17 cellular contexts compared by ENCODE assay signal in genomic region chr5:124580512-124580911, GRCh38.
"Had no signal": no experiment of that assay in that cellular context is flagged by ENCODE, and none has a peak within 500 bp of the region (broad histone marks: within the 10 kb centered on the region; RNA-seq: fewer than 3 reads in every experiment).

No MANE protein-coding gene starts in this region.

- ATAC-seq: activated naive CD8-positive, alpha-beta T cell treated with anti-CD3 and anti-CD28 coated beads, Interleukin-2, amount 50 U/mL, for 24 hours; activated T-helper 17 cell treated with anti-CD3 and anti-CD28 coated beads, Interleukin-2, amount 50 U/mL, for 72 hours; foreskin keratinocyte; left cardiac atrium; lower lobe of right lung; naive thymus-derived CD4-positive, alpha-beta T cell; stimulated activated memory B cell treated with anti-CD40 and anti-IgM and Interleukin-4, amounts not matched to agents 10 μg/mL and 1 μg/mL and 100 μg/mL, for 72 hours had no signal

- H3K4me3 ChIP-seq: ascending aorta, coronary artery, lower lobe of right lung had no signal

- H3K27me3 ChIP-seq: ascending aorta, foreskin keratinocyte had no signal

- H3K4me1 ChIP-seq: ascending aorta, foreskin keratinocyte, lower lobe of right lung had no signal

- H3K36me3 ChIP-seq: ascending aorta, lower lobe of right lung had no signal

- DNase-seq: activated CD4-positive, alpha-beta T cell treated with anti-CD3 and anti-CD28 coated beads, Interleukin-2, amount 50 U/mL, for 48 hours; activated naive CD4-positive, alpha-beta T cell treated with Interleukin-2 at 50 U/mL for 16 hours; activated naive CD8-positive, alpha-beta T cell treated with anti-CD3 and anti-CD28 coated beads, Interleukin-2, amount 50 U/mL, for 24 hours; central memory CD4-positive, alpha-beta T cell; effector CD8-positive, alpha-beta T cell; immature natural killer cell; lower lobe of right lung; naive thymus-derived CD4-positive, alpha-beta T cell; stimulated activated CD4-positive, alpha-beta T cell treated with anti-CD3 and anti-CD28 coated beads, Interleukin-2, amount 100 ng/mL, for 48 hours; T-helper 1 cell; T1000 had no signal

- H3K27ac ChIP-seq: ascending aorta, coronary artery, foreskin keratinocyte, lower lobe of right lung had no signal
